29 cellular contexts compared by ENCODE assay signal in the genomic region with DNA sequence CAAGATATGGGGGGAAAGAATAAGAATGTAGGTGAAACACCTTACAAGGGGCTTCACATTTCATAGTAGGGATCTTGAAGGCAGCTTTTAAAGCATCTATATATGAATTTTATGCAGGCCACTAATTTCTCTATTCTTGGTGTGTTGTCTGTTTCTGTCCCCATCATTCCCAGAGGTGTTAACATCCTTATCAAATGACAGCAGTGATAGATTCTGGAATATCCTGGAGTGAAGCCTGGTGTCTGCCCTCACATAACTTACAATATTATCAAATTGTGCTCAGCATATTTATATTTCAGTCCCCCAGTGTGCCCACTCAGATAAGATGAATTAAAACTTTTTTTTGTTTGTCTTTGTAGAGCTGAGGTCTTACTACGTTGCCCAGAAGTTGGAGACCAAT.
"Had no signal": no experiment of that assay in that cellular context is flagged by ENCODE, and none has a peak within 500 bp of the region (broad histone marks: within the 10 kb centered on the region; RNA-seq: fewer than 3 reads in every experiment).

No MANE protein-coding gene starts in this region.

- DNase-seq: activated effector memory CD4-positive, alpha-beta T cell treated with anti-CD3 and anti-CD28 coated beads, Interleukin-2, amount 50 U/mL, for 16 hours; activated effector memory CD4-positive, alpha-beta T cell treated with Interleukin-2 at 50 U/mL for 16 hours; activated gamma-delta T cell; activated gamma-delta T cell treated with Interleukin-2 at 50 U/mL for 16 hours; activated naive CD4-positive, alpha-beta T cell; activated naive CD4-positive, alpha-beta T cell treated with anti-CD3 and anti-CD28 coated beads for 36 hours; activated naive CD4-positive, alpha-beta T cell treated with anti-CD3 and anti-CD28 coated beads, Interleukin-2, amount 10 ng/mL, durations not matched to agents 7 days and 5 days; activated naive CD4-positive, alpha-beta T cell treated with anti-CD3 and anti-CD28 coated beads, Interleukin-2, amount 50 U/mL, for 16 hours; activated naive CD4-positive, alpha-beta T cell treated with Interleukin-2 at 50 U/mL for 16 hours; activated naive CD8-positive, alpha-beta T cell treated with anti-CD3 and anti-CD28 coated beads for 36 hours; activated naive CD8-positive, alpha-beta T cell treated with anti-CD3 and anti-CD28 coated beads, Interleukin-2, amount 10 ng/mL, durations not matched to agents 7 days and 5 days; activated naive CD8-positive, alpha-beta T cell treated with anti-CD3 and anti-CD28 coated beads, Interleukin-2, amount 50 U/mL, for 24 hours; activated T-cell treated with anti-CD3 and anti-CD28 coated beads, Interleukin-2, amount 50 U/mL, for 1 hour; activated T-cell treated with anti-CD3 and anti-CD28 coated beads, Interleukin-2, amount 50 U/mL, for 24 hours; activated T-cell treated with anti-CD3 and anti-CD28 coated beads, Interleukin-2, amount 50 U/mL, for 4 hours; activated T-cell treated with anti-CD3 and anti-CD28 coated beads, Interleukin-2, amount 50 U/mL, for 48 hours; activated T-cell treated with anti-CD3 and anti-CD28 coated beads, Interleukin-2, amount 50 U/mL, for 72 hours; adrenal gland; amniotic stem cell; amygdala; anterior cingulate cortex; aorta; body of pancreas; brain microvascular endothelial cell; caudate nucleus; central memory CD4-positive, alpha-beta T cell; cerebellar nuclear complex had no signal

- ATAC-seq: activated naive CD4-positive, alpha-beta T cell treated with anti-CD3 and anti-CD28 coated beads, Interleukin-2, amount 50 U/mL, for 72 hours; activated naive CD8-positive, alpha-beta T cell treated with anti-CD3 and anti-CD28 coated beads, Interleukin-2, amount 50 U/mL, for 24 hours; activated T-cell treated with anti-CD3 and anti-CD28 coated beads, Interleukin-2, amount 50 U/mL, for 4 hours; activated T-cell treated with anti-CD3 and anti-CD28 coated beads, Interleukin-2, amount 50 U/mL, for 72 hours; activated T-helper 17 cell treated with anti-CD3 and anti-CD28 coated beads, Interleukin-2, amount 50 U/mL, for 72 hours; body of pancreas had no signal
